7 cellular contexts compared by ENCODE assay signal in genomic region chr7:7192798-7193788, GRCh38. TPM values are rescaled to one million over a fixed set of nuclear protein-coding genes. Genes with fewer than 3 reads are reported as not detected.
DNase-seq lines count a peak whose midpoint lies in the region; ATAC-seq and TF ChIP-seq lines count a peak whose summit lies in the region.
"Not testable (repeated sequence)": the region's sequence is repeated elsewhere in the genome, so short reads cannot be mapped to it uniquely, and the experiment has no call there.

No MANE protein-coding gene starts in this region.

- H3K4me3 ChIP-seq in DND-41 (ENCODE audit: low read depth in 1 of 2, low read length in 2 of 2), result not testable (repeated sequence)
- 0 out of 2 replicates have a peak overlapping the region, but pooled peaks have one; percentile 3 for H3K4me3 ChIP-seq in MM.1S (ENCODE audit: low read length)

- intact Hi-C loops in dendritic cell treated with granulocyte-macrophage colony-stimulating factor and Interleukin-4, amounts not matched to agents 40 ng/mL and 50 ng/mL, for 4 days (cut with micrococcal nuclease); natural killer cell (cut with micrococcal nuclease): not testable (repeated sequence)

- H3K9me2 ChIP-seq in MM.1S (replicated peaks; ENCODE audit: insufficient read depth, low read length), result not testable (repeated sequence)

- not testable (repeated sequence) for H3K4me3 Mint-ChIP-seq in WTC11; activated CD8-positive, alpha-beta memory T cell treated with anti-CD3 and anti-CD28 coated beads, Interleukin-2, amount 10 ng/mL, durations not matched to agents 7 days and 5 days; dendritic cell treated with granulocyte-macrophage colony-stimulating factor and Interleukin-4, amounts not matched to agents 40 ng/mL and 50 ng/mL, for 4 days
- peak overlapping the region; percentile 58 for H3K4me3 Mint-ChIP-seq in activated naive CD4-positive, alpha-beta T cell treated with anti-CD3 and anti-CD28 coated beads, Interleukin-2, amount 50 U/mL, for 24 hours
- H3K4me3 Mint-ChIP-seq in natural killer cell, result peak overlapping the region; percentile 51

- not testable (repeated sequence) for DNase-seq in DND-41; WTC11 (ENCODE audit: low spot score); activated CD8-positive, alpha-beta memory T cell treated with anti-CD3 and anti-CD28 coated beads, Interleukin-2, amount 10 ng/mL, durations not matched to agents 7 days and 5 days; natural killer cell
- DNase-seq in MM.1S, result peak; percentile 89

- ATAC-seq in DND-41 (ENCODE audit: insufficient read depth, low read depth), result peak; percentile 66
- ATAC-seq in WTC11; activated CD8-positive, alpha-beta memory T cell treated with anti-CD3 and anti-CD28 coated beads, Interleukin-2, amount 10 ng/mL, durations not matched to agents 7 days and 5 days; natural killer cell: not testable (repeated sequence)

- 0 out of 2 replicates have a peak overlapping the region, but pooled peaks have one; percentile 31 for H3K27ac ChIP-seq in DND-41 (ENCODE audit: low read length)
- peak overlapping the region; percentile 70; the same call in 1 of the 2 replicates for H3K27ac ChIP-seq in MM.1S (ENCODE audit: low read length)

- H3K4me1 ChIP-seq in DND-41 (ENCODE audit: insufficient read depth, low read length), result peaks cover 21% of the 10 kb centered on the region
- H3K4me1 ChIP-seq in MM.1S (ENCODE audit: low read length), result peaks cover 35% of the 10 kb centered on the region

- CTCF ChIA-PET in WTC11 (lab: Charles Lee); activated CD8-positive, alpha-beta memory T cell treated with anti-CD3 and anti-CD28 coated beads, Interleukin-2, amount 10 ng/mL, durations not matched to agents 7 days and 5 days (lab: Charles Lee): not testable (repeated sequence)

- peaks cover 52% of the 10 kb centered on the region for H3K36me3 Mint-ChIP-seq in WTC11
- peaks cover 78% of the 10 kb centered on the region for H3K36me3 Mint-ChIP-seq in activated CD8-positive, alpha-beta memory T cell treated with anti-CD3 and anti-CD28 coated beads, Interleukin-2, amount 10 ng/mL, durations not matched to agents 7 days and 5 days
- peaks cover 14% of the 10 kb centered on the region for H3K36me3 Mint-ChIP-seq in activated naive CD4-positive, alpha-beta T cell treated with anti-CD3 and anti-CD28 coated beads, Interleukin-2, amount 50 U/mL, for 24 hours
- not testable (repeated sequence) for H3K36me3 Mint-ChIP-seq in dendritic cell treated with granulocyte-macrophage colony-stimulating factor and Interleukin-4, amounts not matched to agents 40 ng/mL and 50 ng/mL, for 4 days (ENCODE audit: low read depth); natural killer cell

- not testable (repeated sequence) for H2AFZ ChIP-seq in DND-41 (ENCODE audit: low read depth, low read length); MM.1S (ENCODE audit: low read length)

- H4K20me1 ChIP-seq in DND-41 (ENCODE audit: insufficient read depth, low read length), result peaks cover 23% of the 10 kb centered on the region; the same call in 1 of the 2 replicates
- H4K20me1 ChIP-seq in MM.1S (ENCODE audit: insufficient read depth, low read length), result not testable (repeated sequence)

- H3K27me3 ChIP-seq in DND-41 (ENCODE audit: insufficient read depth, low read length, poor library complexity); MM.1S (replicated peaks; ENCODE audit: insufficient read depth, low read length): not testable (repeated sequence)

- H3K4me2 ChIP-seq in DND-41 (ENCODE audit: insufficient read depth, low read length), result not testable (repeated sequence)
- peak overlapping the region; percentile 17; the same call in 1 of the 2 replicates for H3K4me2 ChIP-seq in MM.1S (ENCODE audit: low read depth, low read length)

- POLR2A ChIA-PET in WTC11 (lab: Charles Lee), result interaction anchor here (0.6 kb wide), 1 partner anchor 103 kb away, joined by 4 read pairs; no protein-coding TSS in a partner anchor

- H3K79me2 ChIP-seq in DND-41 (ENCODE audit: insufficient read depth, low read length), result peaks cover 86% of the 10 kb centered on the region
- peaks cover 83% of the 10 kb centered on the region for H3K79me2 ChIP-seq in MM.1S (ENCODE audit: low read length)

- H3K27ac Mint-ChIP-seq in WTC11 (peak overlapping the region; percentile 38), natural killer cell (peak overlapping the region; percentile 45 to 71)
- peak overlapping the region; percentile 30 for H3K27ac Mint-ChIP-seq in activated CD8-positive, alpha-beta memory T cell treated with anti-CD3 and anti-CD28 coated beads, Interleukin-2, amount 10 ng/mL, durations not matched to agents 7 days and 5 days
- H3K27ac Mint-ChIP-seq in activated naive CD4-positive, alpha-beta T cell treated with anti-CD3 and anti-CD28 coated beads, Interleukin-2, amount 50 U/mL, for 24 hours, result peak overlapping the region; percentile 33
- H3K27ac Mint-ChIP-seq in dendritic cell treated with granulocyte-macrophage colony-stimulating factor and Interleukin-4, amounts not matched to agents 40 ng/mL and 50 ng/mL, for 4 days, result peak overlapping the region; percentile 13

- peaks cover 56% of the 10 kb centered on the region for H3K4me1 Mint-ChIP-seq in WTC11
- H3K4me1 Mint-ChIP-seq in activated CD8-positive, alpha-beta memory T cell treated with anti-CD3 and anti-CD28 coated beads, Interleukin-2, amount 10 ng/mL, durations not matched to agents 7 days and 5 days, result peaks cover 32% of the 10 kb centered on the region
- H3K4me1 Mint-ChIP-seq in activated naive CD4-positive, alpha-beta T cell treated with anti-CD3 and anti-CD28 coated beads, Interleukin-2, amount 50 U/mL, for 24 hours, result peaks cover 71% of the 10 kb centered on the region
- peaks cover 36% of the 10 kb centered on the region for H3K4me1 Mint-ChIP-seq in dendritic cell treated with granulocyte-macrophage colony-stimulating factor and Interleukin-4, amounts not matched to agents 40 ng/mL and 50 ng/mL, for 4 days (ENCODE audit: low read depth)
- peaks cover 41 to 46% of the 10 kb centered on the region in 2 donors for H3K4me1 Mint-ChIP-seq in natural killer cell

- not testable (repeated sequence) for H3K36me3 ChIP-seq in DND-41 (ENCODE audit: insufficient read depth, low read length); MM.1S (replicated peaks; ENCODE audit: insufficient read depth, low read length)

- H3K9ac ChIP-seq in DND-41 (ENCODE audit: low read depth, low read length); MM.1S (ENCODE audit: low read length): not testable (repeated sequence)

- peaks cover 35% of the 10 kb centered on the region for H3K9me3 Mint-ChIP-seq in WTC11
- peaks cover 20% of the 10 kb centered on the region for H3K9me3 Mint-ChIP-seq in activated CD8-positive, alpha-beta memory T cell treated with anti-CD3 and anti-CD28 coated beads, Interleukin-2, amount 10 ng/mL, durations not matched to agents 7 days and 5 days (ENCODE audit: low read depth)
- H3K9me3 Mint-ChIP-seq in activated naive CD4-positive, alpha-beta T cell treated with anti-CD3 and anti-CD28 coated beads, Interleukin-2, amount 50 U/mL, for 24 hours; natural killer cell: not testable (repeated sequence)
- H3K9me3 Mint-ChIP-seq in dendritic cell treated with granulocyte-macrophage colony-stimulating factor and Interleukin-4, amounts not matched to agents 40 ng/mL and 50 ng/mL, for 4 days, result peaks cover 10% of the 10 kb centered on the region

- not testable (repeated sequence) for H3K27me3 Mint-ChIP-seq in WTC11 (ENCODE audit: low read depth); activated CD8-positive, alpha-beta memory T cell treated with anti-CD3 and anti-CD28 coated beads, Interleukin-2, amount 10 ng/mL, durations not matched to agents 7 days and 5 days; activated naive CD4-positive, alpha-beta T cell treated with anti-CD3 and anti-CD28 coated beads, Interleukin-2, amount 50 U/mL, for 24 hours; dendritic cell treated with granulocyte-macrophage colony-stimulating factor and Interleukin-4, amounts not matched to agents 40 ng/mL and 50 ng/mL, for 4 days; natural killer cell (ENCODE audit: low read depth in 2 of 2)

- not testable (repeated sequence) for H3K9me3 ChIP-seq in DND-41 (ENCODE audit: insufficient read depth, low read length, severe bottlenecking); MM.1S (replicated peaks; ENCODE audit: insufficient read depth, low read length)

- not testable (repeated sequence) for TF ChIP-seq CTCF in DND-41 (IDR thresholded peaks at IDR 0.05; ENCODE audit: borderline replicate concordance, extremely low read depth, low read length, poor library complexity, severe bottlenecking); MM.1S (IDR thresholded peaks at IDR 0.05; ENCODE audit: low read length); WTC11 (IDR thresholded peaks at IDR 0.05); natural killer cell (IDR thresholded peaks at IDR 0.05)

- H3F3A ChIP-seq in MM.1S (ENCODE audit: insufficient read depth, low read length), result peaks cover 27% of the 10 kb centered on the region

RNA-seq across cellular contexts. Expression of gene C1GALT1, which starts 10.7 kb away (rescaled TPM):
- total RNA-seq in WTC11 (2021), result 106 to 114 TPM (median 107 TPM) in 3 replicates
- 10 to 100 TPM; 45.9 to 55.8 TPM for total RNA-seq in activated CD8-positive, alpha-beta memory T cell treated with anti-CD3 and anti-CD28 coated beads, Interleukin-2, amount 10 ng/mL, durations not matched to agents 7 days and 5 days
- total RNA-seq in natural killer cell, result 10 to 100 TPM; 54.5 to 64.5 (median 63.7) TPM
